In genomic region chr7:1700086-1700485, GRCh38 we compare ENCODE assay signal across 14 cellular contexts.
"Had no signal": no experiment of that assay in that cellular context is flagged by ENCODE, and none has a peak within 500 bp of the region (broad histone marks: within the 10 kb centered on the region; RNA-seq: fewer than 3 reads in every experiment).

No MANE protein-coding gene starts in this region.

- H3K4me3 Mint-ChIP-seq: activated naive CD8-positive, alpha-beta T cell; effector memory CD8-positive, alpha-beta T cell; nephron had no signal

- H3K27ac Mint-ChIP-seq: activated naive CD8-positive, alpha-beta T cell; effector memory CD8-positive, alpha-beta T cell; nephron had no signal

- DNase-seq: activated CD4-positive, alpha-beta T cell treated with anti-CD3 and anti-CD28 coated beads, Interleukin-2, amount 50 U/mL, for 4 hours; activated gamma-delta T cell; dermis blood vessel endothelial cell; effector memory CD8-positive, alpha-beta T cell; foreskin fibroblast; nucleus accumbens; stimulated activated CD4-positive, alpha-beta T cell treated with anti-CD3 and anti-CD28 coated beads, Interleukin-12 subunit alpha, Interleukin-12 subunit beta, amount 100 ng/mL, for 4 hours; stimulated activated CD4-positive, alpha-beta T cell treated with anti-CD3 and anti-CD28 coated beads, Interleukin-1b, Interleukin-23, amount 100 ng/mL, for 48 hours; stimulated activated CD8-positive, alpha-beta memory T cell treated with anti-CD3 and anti-CD28 coated beads, Interleukin-4, amount 100 ng/mL, for 48 hours; stimulated activated naive CD4-positive, alpha-beta T cell; T-helper 2 cell; uterus had no signal

- H3K36me3 Mint-ChIP-seq: activated naive CD8-positive, alpha-beta T cell had no signal

- H3K27me3 Mint-ChIP-seq: activated naive CD8-positive, alpha-beta T cell had no signal
